In genomic region chr5:163377982-163378381, GRCh38 we compare ENCODE assay signal across 1 cellular context.
TF ChIP-seq lines count a peak whose summit lies in the region.

No MANE protein-coding gene starts in this region.

TF ChIP-seq in H1, 55 proteins besides CTCF, POLR2A, EP300 and RAD21 (continued from another document):
- no peak for TF ChIP-seq JUND (IDR thresholded peaks at IDR 0.05; ENCODE audit: low read length)
- TF ChIP-seq, protein P1, sequence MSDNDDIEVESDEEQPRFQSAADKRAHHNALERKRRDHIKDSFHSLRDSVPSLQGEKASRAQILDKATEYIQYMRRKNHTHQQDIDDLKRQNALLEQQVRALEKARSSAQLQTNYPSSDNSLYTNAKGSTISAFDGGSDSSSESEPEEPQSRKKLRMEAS (IDR thresholded peaks at IDR 0.05) = 0 out of 2 replicates have a peak, but pooled peaks have one; percentile 42
